ENCODE assay signal across 1 cellular context in the genomic region with DNA sequence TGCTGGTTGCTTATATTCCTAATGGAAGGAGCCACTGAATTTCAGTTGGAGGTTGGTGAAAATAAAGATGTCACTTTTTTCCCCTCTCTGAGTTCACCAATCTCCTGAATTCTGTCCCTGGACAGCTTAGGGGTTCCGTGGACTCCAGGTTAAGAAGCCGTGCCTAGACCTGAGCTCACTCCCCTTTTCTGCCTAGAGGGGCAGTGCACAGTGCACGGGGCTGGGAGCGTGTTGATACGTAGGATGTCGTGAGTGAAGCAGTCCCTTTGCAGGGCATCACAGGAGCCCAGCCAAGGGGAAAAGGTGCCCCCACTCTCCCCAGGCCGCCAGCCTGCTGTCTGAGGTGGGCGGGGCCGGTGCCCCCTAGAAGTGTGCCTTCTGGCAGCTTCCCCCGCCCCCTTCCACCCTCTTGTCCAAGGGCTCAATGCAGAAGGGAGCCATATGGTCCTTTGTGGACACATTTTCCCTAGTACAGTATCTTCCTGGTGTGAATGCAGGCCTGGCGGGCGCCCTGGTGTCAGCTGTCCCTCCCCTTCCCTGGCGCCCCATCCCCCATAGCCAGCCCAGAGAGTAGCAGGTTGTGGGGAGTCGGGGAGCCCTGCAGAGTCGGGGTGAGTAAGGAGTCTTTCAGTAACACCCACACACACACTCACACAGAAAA.
TF ChIP-seq lines count a peak whose summit lies in the region.

No MANE protein-coding gene starts in this region.

TF ChIP-seq in WTC11, 78 proteins besides CTCF, POLR2A, EP300 and RAD21 (continued from another document):
- no peak for TF ChIP-seq ZNF396 (CRISPR knock-in tag; IDR thresholded peaks at IDR 0.05; ENCODE audit: borderline replicate concordance)
- TF ChIP-seq, protein P1, sequence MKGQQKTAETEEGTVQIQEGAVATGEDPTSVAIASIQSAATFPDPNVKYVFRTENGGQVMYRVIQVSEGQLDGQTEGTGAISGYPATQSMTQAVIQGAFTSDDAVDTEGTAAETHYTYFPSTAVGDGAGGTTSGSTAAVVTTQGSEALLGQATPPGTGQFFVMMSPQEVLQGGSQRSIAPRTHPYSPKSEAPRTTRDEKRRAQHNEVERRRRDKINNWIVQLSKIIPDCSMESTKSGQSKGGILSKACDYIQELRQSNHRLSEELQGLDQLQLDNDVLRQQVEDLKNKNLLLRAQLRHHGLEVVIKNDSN (CRISPR knock-in tag; IDR thresholded peaks at IDR 0.05) = no peak
- TF ChIP-seq, protein P2, sequence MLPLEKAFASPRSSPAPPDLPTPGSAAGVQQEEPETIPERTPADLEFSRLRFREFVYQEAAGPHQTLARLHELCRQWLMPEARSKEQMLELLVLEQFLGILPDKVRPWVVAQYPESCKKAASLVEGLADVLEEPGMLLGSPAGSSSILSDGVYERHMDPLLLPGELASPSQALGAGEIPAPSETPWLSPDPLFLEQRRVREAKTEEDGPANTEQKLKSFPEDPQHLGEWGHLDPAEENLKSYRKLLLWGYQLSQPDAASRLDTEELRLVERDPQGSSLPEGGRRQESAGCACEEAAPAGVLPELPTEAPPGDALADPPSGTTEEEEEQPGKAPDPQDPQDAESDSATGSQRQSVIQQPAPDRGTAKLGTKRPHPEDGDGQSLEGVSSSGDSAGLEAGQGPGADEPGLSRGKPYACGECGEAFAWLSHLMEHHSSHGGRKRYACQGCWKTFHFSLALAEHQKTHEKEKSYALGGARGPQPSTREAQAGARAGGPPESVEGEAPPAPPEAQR (CRISPR knock-in tag; IDR thresholded peaks at IDR 0.05) = no peak
- no peak for TF ChIP-seq RELA (CRISPR knock-in tag; IDR thresholded peaks at IDR 0.05; ENCODE audit: borderline replicate concordance)
